In the genomic region with DNA sequence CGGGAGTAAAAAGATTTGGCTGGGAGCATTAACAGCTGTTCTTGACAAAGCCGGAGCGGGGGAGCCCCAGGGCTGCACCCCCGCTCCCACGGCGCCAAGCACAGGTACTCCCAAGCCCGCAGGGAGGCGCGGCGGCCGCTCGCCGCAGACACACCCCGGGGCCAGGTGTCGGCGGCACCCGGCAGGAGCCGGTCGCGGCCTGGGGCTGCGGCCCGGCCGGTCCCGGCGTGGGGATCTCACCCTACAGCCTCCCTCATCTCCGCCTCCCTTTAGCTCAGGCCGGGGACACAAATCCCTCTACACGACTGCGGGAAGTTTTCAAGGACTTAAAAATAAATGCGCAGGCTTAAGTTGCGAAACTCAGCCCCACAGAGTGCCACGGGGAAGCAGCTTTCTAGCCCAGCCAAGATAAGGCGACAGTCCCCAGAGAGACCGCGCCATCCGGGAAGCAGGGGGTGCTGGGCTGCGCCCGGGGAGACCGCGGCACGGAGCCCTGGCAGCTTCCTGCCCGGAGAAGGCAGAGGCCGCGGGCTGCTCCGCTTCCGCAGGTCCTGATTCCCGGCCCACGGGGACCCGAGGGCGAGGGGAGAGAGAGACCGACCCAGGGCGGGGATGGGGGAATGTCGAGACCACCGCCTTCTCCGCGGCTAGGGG, we compare ENCODE assay signal across 8 cellular contexts. TPM values are rescaled to one million over a fixed set of nuclear protein-coding genes. Genes with fewer than 3 reads are reported as not detected.
DNase-seq lines count a peak whose midpoint lies in the region; TF ChIP-seq lines count a peak whose summit lies in the region.

No MANE protein-coding gene starts in this region.

- peak overlapping the region; percentile 82 to 96 (median 92) for H3K4me3 ChIP-seq in esophagus muscularis mucosa
- H3K4me3 ChIP-seq in mucosa of stomach (ENCODE audit: low read length), result peak overlapping the region; percentile 84

- H3K9me3 ChIP-seq in esophagus muscularis mucosa (no peaks in the 10 kb centered on the region), mucosa of stomach (ENCODE audit: control insufficient read depth, low read length) (no peaks in the 10 kb centered on the region)

- TF ChIP-seq EP300 in esophagus muscularis mucosa (IDR thresholded peaks at IDR 0.05), result no peak

- no peaks in the 10 kb centered on the region for H3K27me3 ChIP-seq in esophagus muscularis mucosa
- H3K27me3 ChIP-seq in mucosa of stomach (ENCODE audit: control insufficient read depth, insufficient read depth, low read length), result no peaks in the 10 kb centered on the region

- H3K36me3 Mint-ChIP-seq in type B pancreatic cell, result peaks cover 12% of the 10 kb centered on the region

- peak overlapping the region; percentile 99 for H3K27ac ChIP-seq in VCaP
- peak overlapping the region; percentile 88 to 93 (median 90) for H3K27ac ChIP-seq in esophagus muscularis mucosa (replicated peaks in 1 of 4)

- no peaks in the 10 kb centered on the region for H3K36me3 ChIP-seq in esophagus muscularis mucosa
- no peaks in the 10 kb centered on the region for H3K36me3 ChIP-seq in mucosa of stomach (ENCODE audit: control insufficient read depth, insufficient read depth, low read length)

- peak overlapping the region; percentile 95 for H3K4me3 Mint-ChIP-seq in type B pancreatic cell

- no peak for TF ChIP-seq POLR2A in esophagus muscularis mucosa (IDR thresholded peaks at IDR 0.05; ENCODE audit: low read depth)

- peak overlapping the region; percentile 80 for H3K27ac Mint-ChIP-seq in type B pancreatic cell

- peak in 2 of 3 experiments; percentile 3 to 12 for DNase-seq in activated CD8-positive, alpha-beta memory T cell treated with anti-CD3 and anti-CD28 coated beads for 48 hours (ENCODE audit: low read depth in 2 of 3, low spot score in 2 of 3)
- DNase-seq in activated CD8-positive, alpha-beta memory T cell treated with anti-CD3 and anti-CD28 coated beads, Interleukin-2, amount 50 U/mL, for 4 hours, result no peak
- peak; percentile 29 for DNase-seq in H4 (ENCODE audit: low spot score)
- peak; percentile 54 for DNase-seq in LHCN-M2 (ENCODE audit: low read depth)
- no peak for DNase-seq in esophagus muscularis mucosa (ENCODE audit: extremely low spot score)
- DNase-seq in type B pancreatic cell (ENCODE audit: extremely low spot score, unreplicated experiment), result peak; percentile 73

- intact Hi-C loops in esophagus muscularis mucosa (cut with DNase I), result loop anchor here (5.0 kb wide), 2 partner anchors 217 to 258 kb away; partner anchors contain the start of gene CBR4

- H3K9ac ChIP-seq in mucosa of stomach (ENCODE audit: low read length), result peak overlapping the region; percentile 94

- H3K4me1 ChIP-seq in esophagus muscularis mucosa (peaks cover 29 to 38% (median 35%) of the 10 kb centered on the region in 4 donors), mucosa of stomach (ENCODE audit: control insufficient read depth, insufficient read depth, low read length) (peaks cover 23% of the 10 kb centered on the region)

- peaks cover 4% of the 10 kb centered on the region for H3K9me3 Mint-ChIP-seq in type B pancreatic cell

- TF ChIP-seq CTCF in VCaP (conservative IDR thresholded peaks at IDR 0.05) (0 out of 2 replicates have a peak, but pooled peaks have one; percentile 18), esophagus muscularis mucosa (IDR thresholded peaks at IDR 0.05) (peak in 2 of 3 experiments; percentile 17 to 18), type B pancreatic cell (conservative IDR thresholded peaks at IDR 0.05) (peak; percentile 23)

- H3K4me1 Mint-ChIP-seq in type B pancreatic cell (ENCODE audit: unreplicated experiment), result peaks cover 42% of the 10 kb centered on the region

- WGBS in esophagus muscularis mucosa, result 1% methylated on average over 21 of the region's 56 CpGs

- H3K27me3 Mint-ChIP-seq in type B pancreatic cell, result no peaks in the 10 kb centered on the region

RNA-seq across cellular contexts. Expression of gene SH3RF1, which starts 0.5 kb away (rescaled TPM):
- 2.3 and 4.0 TPM in 2 replicates for total RNA-seq in H4 (2014; rRNA removed; shearing (Covaris generic))
- total RNA-seq in LHCN-M2 (2014; rRNA removed) (9.2 and 10.5 TPM in 2 replicates), esophagus muscularis mucosa (10 to 100 TPM in 3 of 4 donors, 1 to 10 TPM in 1; 10.0 to 11.8 (median 10.9) TPM), type B pancreatic cell (ENCODE audit: low replicate concordance) (18.8 and 21.6 TPM in 2 replicates)
- 12.1 TPM for polyA plus RNA-seq in LHCN-M2 (2012)

Comparison
In these comparisons a context has a peak if more than half of its experiments do, and no peak if none do; other contexts are left out.
1. DNase-seq: peak in activated CD8-positive, alpha-beta memory T cell treated with anti-CD3 and anti-CD28 coated beads for 48 hours (2 of 3), H4 (single experiment), LHCN-M2 (single experiment) and type B pancreatic cell (single experiment); none in activated CD8-positive, alpha-beta memory T cell treated with anti-CD3 and anti-CD28 coated beads, Interleukin-2, amount 50 U/mL, for 4 hours (single experiment) and esophagus muscularis mucosa (single experiment).
2. Peak in every context shown above with its lines, with median percentiles within 50 percentile points of each other: CTCF ChIP-seq.